In the genomic region with DNA sequence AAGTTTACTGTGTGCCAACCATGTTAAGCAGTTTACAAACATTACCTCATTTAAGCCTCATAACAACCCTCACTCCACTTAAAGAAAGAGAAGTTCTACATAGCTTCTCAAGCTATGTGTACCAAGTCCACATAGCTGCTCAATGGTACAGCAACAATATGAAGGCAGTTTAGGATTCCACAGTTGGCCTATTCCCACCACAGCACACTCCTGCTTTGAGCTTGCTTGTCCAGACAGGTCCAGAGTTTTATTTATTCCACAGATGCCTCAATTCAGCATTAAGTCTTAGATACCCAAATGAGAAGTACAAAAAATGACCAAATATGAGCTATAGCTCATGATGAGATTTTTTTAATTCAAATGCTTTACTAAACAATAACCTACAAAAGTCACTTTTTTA, we compare ENCODE assay signal across 8 cellular contexts.
"Had no signal": no experiment of that assay in that cellular context is flagged by ENCODE, and none has a peak within 500 bp of the region (broad histone marks: within the 10 kb centered on the region; RNA-seq: fewer than 3 reads in every experiment).

No MANE protein-coding gene starts in this region.

- DNase-seq: H9, HCEC 1CT, IMR-90 had no signal

- FAIRE-seq: H1, H54, HTR-8/SVneo, K562 had no signal

- H3K4me3 ChIP-seq: GM23338, K562 had no signal

- H2AFZ ChIP-seq: GM23338 had no signal

- ATAC-seq: GM23338, K562 had no signal

- H3K4me2 ChIP-seq: GM23338 had no signal
